In genomic region chr19:2519482-2519881, GRCh38 we compare ENCODE assay signal across 21 cellular contexts.
"Had no signal": no experiment of that assay in that cellular context is flagged by ENCODE, and none has a peak within 500 bp of the region (broad histone marks: within the 10 kb centered on the region; RNA-seq: fewer than 3 reads in every experiment).

No MANE protein-coding gene starts in this region.

- ATAC-seq: foreskin keratinocyte; gastrocnemius medialis; heart right ventricle; left cardiac atrium; left lung; left ventricle myocardium superior; lower lobe of right lung; mucosa of descending colon; naive thymus-derived CD8-positive, alpha-beta T cell had no signal

- DNase-seq: dermis blood vessel endothelial cell; dorsolateral prefrontal cortex; effector CD4-positive, alpha-beta T cell; effector memory CD4-positive, alpha-beta T cell; foreskin keratinocyte; gastrocnemius medialis; glutamatergic neuron; head of caudate nucleus; heart right ventricle; hippocampal formation; left cardiac atrium; left ventricle myocardium superior; lower lobe of right lung; mesenchymal stem cell; mucosa of descending colon; naive B cell; naive thymus-derived CD8-positive, alpha-beta T cell had no signal

- H3K4me3 Mint-ChIP-seq: mesothelial cell of epicardium, naive B cell had no signal

- H3K27me3 Mint-ChIP-seq: naive B cell had no signal

- H3K27ac Mint-ChIP-seq: mesothelial cell of epicardium had no signal

- H3K9me3 Mint-ChIP-seq: naive B cell; naive thymus-derived CD8-positive, alpha-beta T cell had no signal

- H3K4me3 ChIP-seq: coronary artery, dorsolateral prefrontal cortex, esophagus muscularis mucosa, gastrocnemius medialis, heart right ventricle, left lung, lower lobe of right lung, mucosa of descending colon had no signal

- H3K27me3 ChIP-seq: dorsolateral prefrontal cortex, esophagus muscularis mucosa, foreskin keratinocyte, gastrocnemius medialis, heart right ventricle, left lung had no signal

- H3K9me3 ChIP-seq: esophagus muscularis mucosa, gastrocnemius medialis, heart right ventricle, left lung, lower lobe of right lung, mucosa of descending colon had no signal

- H3K36me3 ChIP-seq: gastrocnemius medialis, left lung, lower lobe of right lung had no signal

- H3K4me1 ChIP-seq: foreskin keratinocyte, left lung, lower lobe of right lung had no signal

- H3K27ac ChIP-seq: coronary artery, esophagus muscularis mucosa, foreskin keratinocyte, gastrocnemius medialis, heart right ventricle, left lung, lower lobe of right lung had no signal
